In the genomic region with DNA sequence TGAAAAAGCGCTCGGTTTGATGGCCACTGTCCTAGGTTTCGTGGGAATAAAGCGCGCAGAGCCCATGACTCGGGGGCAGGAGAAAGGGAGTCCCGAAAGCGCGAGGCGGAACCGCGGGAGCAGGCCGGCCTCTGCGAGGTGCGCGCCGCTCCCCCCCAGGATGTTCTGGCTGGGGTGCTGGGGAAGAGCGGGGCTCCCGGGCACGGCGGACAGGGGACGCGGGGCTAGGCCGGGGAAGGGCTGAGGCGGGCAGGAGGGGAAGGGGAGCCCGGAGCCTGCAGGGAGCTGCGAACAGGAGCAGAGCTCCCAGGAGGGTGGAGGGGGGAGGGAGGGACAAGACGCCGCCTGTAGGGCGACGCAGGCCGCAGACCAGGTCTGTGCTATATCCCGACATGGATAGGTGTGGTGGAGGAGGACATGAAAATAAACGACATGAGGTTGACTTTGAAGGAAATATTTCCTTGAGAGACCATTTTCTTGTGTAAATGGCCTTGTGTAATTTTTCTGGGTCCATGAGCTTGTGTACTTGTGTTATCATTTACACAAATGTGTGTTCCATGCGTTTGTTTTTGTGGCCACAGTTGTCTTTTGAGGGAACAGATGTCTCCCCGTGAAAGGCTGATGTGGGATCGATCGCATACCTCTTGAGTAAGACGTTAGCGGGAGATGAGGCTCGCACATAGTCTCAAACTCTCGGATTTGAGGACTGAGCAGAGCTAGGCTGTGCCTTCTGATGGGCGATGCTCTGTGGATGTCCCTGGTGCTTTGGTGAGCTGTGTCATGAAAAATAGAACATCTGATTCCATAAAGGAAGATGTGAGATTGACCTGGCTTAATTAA, we compare ENCODE assay signal across 8 cellular contexts. TPM values are rescaled to one million over a fixed set of nuclear protein-coding genes. Genes with fewer than 3 reads are reported as not detected.
DNase-seq lines count a peak whose midpoint lies in the region; ATAC-seq and TF ChIP-seq lines count a peak whose summit lies in the region.

No MANE protein-coding gene starts in this region.

- TF ChIP-seq CTCF in brain (conservative IDR thresholded peaks at IDR 0.05): peak; percentile 13 to 18

- H3K4me2 ChIP-seq in Karpas-422 (ENCODE audit: low read depth, low read length, poor library complexity, severe bottlenecking): peak overlapping the region; percentile 76

- peaks cover 86% of the 10 kb centered on the region for H3K79me2 ChIP-seq in Karpas-422 (ENCODE audit: low read length)

- H3K27ac Mint-ChIP-seq in brain: peak overlapping the region; percentile 71 to 98 (median 92)

- H3K27me3 ChIP-seq in Karpas-422 (ENCODE audit: low read length) (no peaks in the 10 kb centered on the region), iPS-20b (ENCODE audit: insufficient read depth, low read length) (no peaks in the 10 kb centered on the region)

- H2AFZ ChIP-seq in Karpas-422 (ENCODE audit: low read length): peak overlapping the region; percentile 24

- DNase-seq in NCI-H1417 (lab: John Stamatoyannopoulos, UW) (peak; percentile 37 to 88 (median 85)), NCI-H1417 treated with DMSO at 0.1 percent for 48 hours (lab: John Stamatoyannopoulos, UW) (no peak), Karpas-422 (peak; percentile 78), SW480 (ENCODE audit: low spot score) (peak; percentile 81)

- H3K9me3 ChIP-seq in Karpas-422 (ENCODE audit: low read length): no peaks in the 10 kb centered on the region
- no peaks in the 10 kb centered on the region for H3K9me3 ChIP-seq in iPS-20b (ENCODE audit: insufficient read depth, low read depth, low read length)

- H3K9me3 Mint-ChIP-seq in brain: no peaks in the 10 kb centered on the region

- H3K27ac ChIP-seq in Karpas-422 (ENCODE audit: low read length) (peak overlapping the region; percentile 72), iPS-20b (ENCODE audit: low read length) (peak overlapping the region; percentile 85), skin epidermis (peak overlapping the region; percentile 59 to 96 (median 90))

- H4K20me1 ChIP-seq in Karpas-422 (ENCODE audit: insufficient read depth, low read depth, low read length): no peaks in the 10 kb centered on the region; the same call in 1 of the 2 replicates

- H3K36me3 Mint-ChIP-seq in brain: peaks cover 29% of the 10 kb centered on the region

- H3K36me3 ChIP-seq in Karpas-422 (ENCODE audit: insufficient read depth, low read length): peaks cover 23% of the 10 kb centered on the region; the same call in 1 of the 2 replicates
- peaks cover 48% of the 10 kb centered on the region for H3K36me3 ChIP-seq in iPS-20b (ENCODE audit: insufficient read depth, low read depth, low read length)

- peaks cover 36% of the 10 kb centered on the region for H3K4me1 ChIP-seq in Karpas-422 (ENCODE audit: low read length)
- H3K4me1 ChIP-seq in iPS-20b (ENCODE audit: insufficient read depth, low read length): peaks cover 8% of the 10 kb centered on the region

- peak overlapping the region; percentile 84 to 95 (median 86) for H3K4me3 Mint-ChIP-seq in brain

- peak overlapping the region; percentile 94 for H3K9ac ChIP-seq in Karpas-422 (ENCODE audit: low read length)
- peak overlapping the region; percentile 87 for H3K9ac ChIP-seq in iPS-20b (ENCODE audit: low read depth, low read length)

- peaks cover 51% of the 10 kb centered on the region for H3K4me1 Mint-ChIP-seq in brain

- H3K4me3 ChIP-seq in Karpas-422 (ENCODE audit: low read length) (peak overlapping the region; percentile 98), iPS-20b (ENCODE audit: low read length) (peak overlapping the region; percentile 61), skin epidermis (peak overlapping the region; percentile 84 to 100 (median 96))

- ATAC-seq in GM19463 (IDR thresholded peaks at IDR 0.05; ENCODE audit: unreplicated experiment): no peak

- H3K9me2 ChIP-seq in Karpas-422 (replicated peaks; ENCODE audit: insufficient read depth, low read length): no peaks in the 10 kb centered on the region

- peaks cover 3% of the 10 kb centered on the region for H3K27me3 Mint-ChIP-seq in brain

RNA-seq across cellular contexts. Expression of a gene that starts 1.3 kb away (rescaled TPM):
- 31.5 and 31.7 TPM in 2 replicates for total RNA-seq in Karpas-422 (2014; rRNA removed; shearing (Covaris generic); ENCODE audit: low replicate concordance)
- 19.1 TPM for polyA plus RNA-seq in brain (ENCODE audit: insufficient read depth, low read depth, low replicate concordance)

RNA-seq across cellular contexts. Expression of a gene that starts 1.6 kb away (rescaled TPM):
- 13.9 and 31.5 TPM in 2 replicates for total RNA-seq in Karpas-422 (2014; rRNA removed; shearing (Covaris generic); ENCODE audit: low replicate concordance)
- polyA plus RNA-seq in brain (ENCODE audit: insufficient read depth, low read depth, low replicate concordance): 20.2 TPM

RNA-seq across cellular contexts. Expression of a gene that starts 39.2 kb away (rescaled TPM):
- 38.5 and 88.4 TPM in 2 replicates for total RNA-seq in Karpas-422 (2014; rRNA removed; shearing (Covaris generic); ENCODE audit: low replicate concordance)
- polyA plus RNA-seq in brain (ENCODE audit: insufficient read depth, low read depth, low replicate concordance): 29.1 TPM

RNA-seq across cellular contexts. Expression of a gene that starts 39.9 kb away (rescaled TPM):
- total RNA-seq in Karpas-422 (2014; rRNA removed; shearing (Covaris generic); ENCODE audit: low replicate concordance): 60.5 and 139 TPM in 2 replicates
- 48.0 TPM for polyA plus RNA-seq in brain (ENCODE audit: insufficient read depth, low read depth, low replicate concordance)
